In the genomic region with DNA sequence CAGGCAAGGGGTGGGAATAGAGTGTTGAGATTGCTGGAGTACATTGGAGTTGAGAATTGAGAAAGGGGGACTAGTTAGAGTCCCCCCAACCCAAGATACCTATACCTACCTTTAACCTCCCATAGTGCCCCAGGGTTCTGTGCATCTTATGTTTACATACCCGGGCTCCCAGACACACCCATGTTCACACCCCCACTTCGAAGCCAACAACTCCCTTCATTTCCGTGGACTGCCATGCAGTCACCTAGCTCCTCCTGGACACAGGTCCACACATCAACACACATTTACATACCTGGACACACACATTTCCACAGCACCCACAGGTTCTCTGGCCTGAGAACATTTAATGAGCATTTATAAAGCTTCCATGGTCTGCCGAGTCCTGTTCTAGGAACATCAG, we compare ENCODE assay signal across 21 cellular contexts. TPM values are rescaled to one million over a fixed set of nuclear protein-coding genes. Genes with fewer than 3 reads are reported as not detected.
DNase-seq lines count a peak whose midpoint lies in the region; ATAC-seq and TF ChIP-seq lines count a peak whose summit lies in the region.
"Had no signal": no experiment of that assay in that cellular context is flagged by ENCODE, and none has a peak within 500 bp of the region (broad histone marks: within the 10 kb centered on the region; RNA-seq: fewer than 3 reads in every experiment).

No MANE protein-coding gene starts in this region.

- CTCF ChIA-PET in CD4-positive, alpha-beta T cell (lab: Charles Lee) = interaction anchor here (1.0 kb wide), 1 partner anchor 36 kb away, joined by 3 read pairs; no protein-coding TSS in a partner anchor
- CTCF ChIA-PET in activated CD4-positive, alpha-beta memory T cell treated with anti-CD3 and anti-CD28 coated beads, Interleukin-2, amount 10 ng/mL, durations not matched to agents 7 days and 5 days (lab: Charles Lee) = interaction anchor here (0.8 to 1.6 kb wide), 2 partner anchors 19 to 426 kb away, joined by 3 read pairs; no protein-coding TSS in a partner anchor

- H3K9me3 Mint-ChIP-seq in CD4-positive, alpha-beta T cell = no peaks in the 10 kb centered on the region
- no peaks in the 10 kb centered on the region for H3K9me3 Mint-ChIP-seq in activated CD4-positive, alpha-beta memory T cell treated with anti-CD3 and anti-CD28 coated beads, Interleukin-2, amount 10 ng/mL, durations not matched to agents 7 days and 5 days
- H3K9me3 Mint-ChIP-seq: activated CD4-positive, alpha-beta T cell treated with anti-CD3 and anti-CD28 coated beads, Interleukin-2, amount 10 ng/mL, durations not matched to agents 7 days and 5 days; naive thymus-derived CD4-positive, alpha-beta T cell had no signal

- DNase-seq in CD4-positive, alpha-beta T cell = no peak
- DNase-seq in SK-N-MC (ENCODE audit: low read depth, low spot score) = no peak
- no peak for DNase-seq in hepatocyte (ENCODE audit: low spot score)
- DNase-seq in gastrocnemius medialis = no peak
- no peak for DNase-seq in stimulated activated naive CD4-positive, alpha-beta T cell treated with Interleukin-2 at 50 U/mL for 16 hours (lab: John Stamatoyannopoulos, UW)
- no peak for DNase-seq in HCEC 1CT
- no peak for DNase-seq in SW480 (ENCODE audit: low spot score)
- no peak for DNase-seq in activated CD4-positive, alpha-beta memory T cell treated with anti-CD3 and anti-CD28 coated beads, Interleukin-2, amount 10 ng/mL, durations not matched to agents 7 days and 5 days
- DNase-seq: activated CD4-positive, alpha-beta T cell treated with anti-CD3 and anti-CD28 coated beads, Interleukin-2, amount 10 ng/mL, durations not matched to agents 7 days and 5 days; activated CD8-positive, alpha-beta memory T cell treated with anti-CD3 and anti-CD28 coated beads, Interleukin-2, amount 50 U/mL, for 4 hours; DMS79 treated with DMSO at 0.1 percent for 48 hours; GOT3; hippocampal formation; islet precursor cell; lower lobe of right lung; naive thymus-derived CD4-positive, alpha-beta T cell; SIG-M5; stimulated activated CD4-positive, alpha-beta T cell treated with anti-CD3 and anti-CD28 coated beads, Interleukin-2, amount 100 ng/mL, for 24 hours; stimulated activated naive CD8-positive, alpha-beta T cell treated with anti-CD3 and anti-CD28 coated beads, Interleukin-15, Interleukin-2, amounts not matched to agents 100 U/mL and 50 U/mL, for 24 hours; T-helper 1 cell; tibial artery had no signal

- no peaks in the 10 kb centered on the region for H3K27me3 Mint-ChIP-seq in CD4-positive, alpha-beta T cell
- H3K27me3 Mint-ChIP-seq in activated CD4-positive, alpha-beta memory T cell treated with anti-CD3 and anti-CD28 coated beads, Interleukin-2, amount 10 ng/mL, durations not matched to agents 7 days and 5 days = no peaks in the 10 kb centered on the region
- H3K27me3 Mint-ChIP-seq: activated CD4-positive, alpha-beta T cell treated with anti-CD3 and anti-CD28 coated beads, Interleukin-2, amount 10 ng/mL, durations not matched to agents 7 days and 5 days; naive thymus-derived CD4-positive, alpha-beta T cell had no signal

- no peak for ATAC-seq in CD4-positive, alpha-beta T cell (ENCODE audit: poor library complexity)
- no peak for ATAC-seq in gastrocnemius medialis
- ATAC-seq: lower lobe of right lung; naive thymus-derived CD4-positive, alpha-beta T cell; stimulated activated naive CD8-positive, alpha-beta T cell treated with anti-CD3 and anti-CD28 coated beads, Interleukin-15, Interleukin-2, amounts not matched to agents 100 U/mL and 50 U/mL, for 24 hours had no signal

- peaks cover 12% of the 10 kb centered on the region for H3K36me3 Mint-ChIP-seq in CD4-positive, alpha-beta T cell (ENCODE audit: low read depth)
- no peaks in the 10 kb centered on the region for H3K36me3 Mint-ChIP-seq in activated CD4-positive, alpha-beta memory T cell treated with anti-CD3 and anti-CD28 coated beads, Interleukin-2, amount 10 ng/mL, durations not matched to agents 7 days and 5 days (ENCODE audit: low read depth)

- no peak for TF ChIP-seq POLR2A in gastrocnemius medialis (IDR thresholded peaks at IDR 0.05)

- H3K9me3 ChIP-seq in CD4-positive, alpha-beta T cell (ENCODE audit: control insufficient read depth, low read length) = no peaks in the 10 kb centered on the region
- H3K9me3 ChIP-seq in SK-N-MC (ENCODE audit: low read depth, low read length) (no peaks in the 10 kb centered on the region), hepatocyte (ENCODE audit: low read depth) (no peaks in the 10 kb centered on the region), gastrocnemius medialis (no peaks in the 10 kb centered on the region)
- H3K9me3 ChIP-seq: lower lobe of right lung, tibial artery had no signal

- H3K4me3 Mint-ChIP-seq in CD4-positive, alpha-beta T cell = peak overlapping the region; percentile 62
- no peak overlapping the region for H3K4me3 Mint-ChIP-seq in activated CD4-positive, alpha-beta memory T cell treated with anti-CD3 and anti-CD28 coated beads, Interleukin-2, amount 10 ng/mL, durations not matched to agents 7 days and 5 days
- H3K4me3 Mint-ChIP-seq: activated CD4-positive, alpha-beta T cell treated with anti-CD3 and anti-CD28 coated beads, Interleukin-2, amount 10 ng/mL, durations not matched to agents 7 days and 5 days; naive thymus-derived CD4-positive, alpha-beta T cell had no signal

- no peaks in the 10 kb centered on the region for H4K20me1 ChIP-seq in hepatocyte (ENCODE audit: insufficient read depth, poor library complexity, severe bottlenecking)

- H3K27me3 ChIP-seq in CD4-positive, alpha-beta T cell (ENCODE audit: control insufficient read depth, insufficient read depth, low read length) = no peaks in the 10 kb centered on the region
- H3K27me3 ChIP-seq in hepatocyte (no peaks in the 10 kb centered on the region), gastrocnemius medialis (no peaks in the 10 kb centered on the region)
- H3K27me3 ChIP-seq: tibial artery had no signal

- peak overlapping the region; percentile 69 for H3K4me2 ChIP-seq in hepatocyte

- no peak overlapping the region for H2AFZ ChIP-seq in hepatocyte

- no peaks in the 10 kb centered on the region for H3K9me2 ChIP-seq in hepatocyte (replicated peaks; ENCODE audit: insufficient read depth)

- in situ Hi-C loops in gastrocnemius medialis (cut with MboI; ENCODE audit: low sequenced_read_pairs in 4 of 4) = no loop called here

- H3K9ac ChIP-seq in SK-N-MC (ENCODE audit: insufficient read length) = no peak overlapping the region

- intact Hi-C loops in CD4-positive, alpha-beta T cell (cut with DNase I, micrococcal nuclease) = no loop called here
- intact Hi-C loops in gastrocnemius medialis (cut with DNase I; ENCODE audit: low total_unique reads) = loop anchor here (5.0 kb wide), 1 partner anchor 35 kb away; no protein-coding TSS in a partner anchor

- no peak for TF ChIP-seq CTCF in CD4-positive, alpha-beta T cell (IDR thresholded peaks at IDR 0.05)
- no peak for TF ChIP-seq CTCF in hepatocyte (IDR thresholded peaks at IDR 0.05; ENCODE audit: poor library complexity)
- no peak for TF ChIP-seq CTCF in gastrocnemius medialis (IDR thresholded peaks at IDR 0.05 in 4 of 5, conservative IDR thresholded peaks at IDR 0.05 in 1 of 5)

- no peak overlapping the region for H3K27ac ChIP-seq in CD4-positive, alpha-beta T cell (ENCODE audit: low read depth, low read length)
- peak overlapping the region; percentile 86 for H3K27ac ChIP-seq in SK-N-MC
- H3K27ac ChIP-seq in hepatocyte = peak overlapping the region; percentile 51
- H3K27ac ChIP-seq in gastrocnemius medialis = peak overlapping the region in 3 of 4 donors; percentile 28 to 59 (median 55)
- H3K27ac ChIP-seq: lower lobe of right lung had no signal

- H3K4me1 ChIP-seq in hepatocyte (ENCODE audit: insufficient read depth) = peaks cover 37% of the 10 kb centered on the region
- peaks cover 22 to 28% of the 10 kb centered on the region in 2 donors for H3K4me1 ChIP-seq in gastrocnemius medialis

- WGBS in hepatocyte (ENCODE audit: low lambda C conversion rate, missing lambda C conversion rate) = 69% methylated on average over 4 of the region's 4 CpGs

- H3K4me3 ChIP-seq in SK-N-MC (no peak overlapping the region; the same call in 1 of the 2 replicates), hepatocyte (no peak overlapping the region), gastrocnemius medialis (no peak overlapping the region)
- H3K4me3 ChIP-seq: lower lobe of right lung, tibial artery had no signal

- H3K4me1 Mint-ChIP-seq in CD4-positive, alpha-beta T cell (ENCODE audit: low read depth) = peaks cover 23% of the 10 kb centered on the region
- peaks cover 6% of the 10 kb centered on the region for H3K4me1 Mint-ChIP-seq in activated CD4-positive, alpha-beta memory T cell treated with anti-CD3 and anti-CD28 coated beads, Interleukin-2, amount 10 ng/mL, durations not matched to agents 7 days and 5 days

- no peak overlapping the region for H3K27ac Mint-ChIP-seq in CD4-positive, alpha-beta T cell
- no peak overlapping the region for H3K27ac Mint-ChIP-seq in activated CD4-positive, alpha-beta memory T cell treated with anti-CD3 and anti-CD28 coated beads, Interleukin-2, amount 10 ng/mL, durations not matched to agents 7 days and 5 days
- H3K27ac Mint-ChIP-seq: activated CD4-positive, alpha-beta T cell treated with anti-CD3 and anti-CD28 coated beads, Interleukin-2, amount 10 ng/mL, durations not matched to agents 7 days and 5 days had no signal

- peaks cover 56% of the 10 kb centered on the region for H3K79me2 ChIP-seq in hepatocyte

- POLR2A ChIA-PET in CD4-positive, alpha-beta T cell (lab: Charles Lee) = interaction anchor here (0.8 kb wide), 1 partner anchor 17 kb away, joined by 3 read pairs; no protein-coding TSS in a partner anchor
- POLR2A ChIA-PET in activated CD4-positive, alpha-beta memory T cell treated with anti-CD3 and anti-CD28 coated beads, Interleukin-2, amount 10 ng/mL, durations not matched to agents 7 days and 5 days (lab: Charles Lee) = interaction anchor here (1.6 kb wide), 1 partner anchor 181 kb away, joined by 3 read pairs; the partner anchor contains the start of gene AARS2

- H3K36me3 ChIP-seq in SK-N-MC (ENCODE audit: insufficient read depth, low read length) (peaks cover 6% of the 10 kb centered on the region; the same call in 1 of the 2 replicates), hepatocyte (replicated peaks; ENCODE audit: insufficient read depth, low read depth) (no peaks in the 10 kb centered on the region), gastrocnemius medialis (peaks cover 0 to 33% of the 10 kb centered on the region in 2 donors)

RNA-seq across cellular contexts. Expression of gene TMEM63B, which starts 5.1 kb away (rescaled TPM):
- 10 to 100 TPM; 11.4 to 12.8 TPM for total RNA-seq in CD4-positive, alpha-beta T cell
- total RNA-seq in hepatocyte (31.8 and 43.5 TPM in 2 replicates), gastrocnemius medialis (10 to 100 TPM; 27.2 to 71.9 (median 43.7) TPM)
- 28.7 and 31.4 TPM in 2 replicates for polyA plus RNA-seq in hepatocyte
- 10 to 100 TPM; 14.7 to 15.5 TPM for total RNA-seq in activated CD4-positive, alpha-beta memory T cell treated with anti-CD3 and anti-CD28 coated beads, Interleukin-2, amount 10 ng/mL, durations not matched to agents 7 days and 5 days

RNA-seq across cellular contexts. Expression of gene MRPL14, which starts 5.2 kb away (rescaled TPM):
- total RNA-seq in CD4-positive, alpha-beta T cell = 10 to 100 TPM; 10.4 to 11.5 TPM
- total RNA-seq in hepatocyte (58.3 and 64.3 TPM in 2 replicates), gastrocnemius medialis (100 to 1,000 TPM; 100 to 180 (median 152) TPM)
- polyA plus RNA-seq in hepatocyte = 106 and 124 TPM in 2 replicates
- 10 to 100 TPM; 36.0 to 39.0 TPM for total RNA-seq in activated CD4-positive, alpha-beta memory T cell treated with anti-CD3 and anti-CD28 coated beads, Interleukin-2, amount 10 ng/mL, durations not matched to agents 7 days and 5 days

RNA-seq across cellular contexts. Expression of gene CAPN11, which starts 26.1 kb away (rescaled TPM):
- total RNA-seq in CD4-positive, alpha-beta T cell = 1 to 10 TPM; 1.3 to 1.5 TPM
- 0.16 and 0.23 TPM in 2 replicates for total RNA-seq in hepatocyte
- 0.13 and 0.39 TPM in 2 replicates for polyA plus RNA-seq in hepatocyte
- total RNA-seq in gastrocnemius medialis = under 1 TPM in 1 of 4 donors, not detected in 3; 0.42 TPM
- total RNA-seq in activated CD4-positive, alpha-beta memory T cell treated with anti-CD3 and anti-CD28 coated beads, Interleukin-2, amount 10 ng/mL, durations not matched to agents 7 days and 5 days = under 1 TPM in 1 of 2 experiments, not detected in 1; 0.13 TPM
- polyA plus RNA-seq: naive thymus-derived CD4-positive, alpha-beta T cell had no signal
